Comparison of ENCODE assay signal across 14 cellular contexts in genomic region chr13:50170447-50171037, GRCh38.
DNase-seq lines count a peak whose midpoint lies in the region; ATAC-seq and TF ChIP-seq lines count a peak whose summit lies in the region.
"Had no signal": no experiment of that assay in that cellular context is flagged by ENCODE, and none has a peak within 500 bp of the region (broad histone marks: within the 10 kb centered on the region; RNA-seq: fewer than 3 reads in every experiment).

No MANE protein-coding gene starts in this region.

- H3K4me3 ChIP-seq in ascending aorta (no peak overlapping the region), aorta (ENCODE audit: low read length in 2 of 2) (no peak overlapping the region)
- H3K4me3 ChIP-seq: SJSA1, spleen had no signal

- no peaks in the 10 kb centered on the region for H3K9me3 Mint-ChIP-seq in HFFc6
- H3K9me3 Mint-ChIP-seq: CD8-positive, alpha-beta T cell had no signal

- no peaks in the 10 kb centered on the region for H3K36me3 Mint-ChIP-seq in HFFc6 (ENCODE audit: low read depth)
- H3K36me3 Mint-ChIP-seq: CD8-positive, alpha-beta T cell had no signal

- H3K4me1 Mint-ChIP-seq in HFFc6 (ENCODE audit: low read depth), result no peaks in the 10 kb centered on the region

- no peak overlapping the region for H3K27ac Mint-ChIP-seq in HFFc6
- H3K27ac Mint-ChIP-seq: CD8-positive, alpha-beta T cell had no signal

- DNase-seq in A172 (ENCODE audit: low spot score), result peak; percentile 11
- no peak for DNase-seq in HFFc6
- no peak for DNase-seq in ascending aorta (ENCODE audit: low spot score in 2 of 2)
- no peak for DNase-seq in left lobe of liver (ENCODE audit: low spot score)
- DNase-seq in stimulated activated naive CD4-positive, alpha-beta T cell treated with Interleukin-2 at 50 U/mL for 16 hours (lab: John Stamatoyannopoulos, UW), result no peak
- DNase-seq in aorta, result no peak
- DNase-seq: activated CD4-positive, alpha-beta T cell treated with anti-CD3 and anti-CD28 coated beads, Interleukin-2, amount 50 U/mL, for 1 hour; CD8-positive, alpha-beta T cell; midbrain; NCI-H187; spleen had no signal

- TF ChIP-seq CTCF in HFFc6 (IDR thresholded peaks at IDR 0.05), result peak; percentile 61
- peak; percentile 29 to 50 (median 35) for TF ChIP-seq CTCF in ascending aorta (IDR thresholded peaks at IDR 0.05)

- H3K9me3 ChIP-seq in ascending aorta (no peaks in the 10 kb centered on the region), aorta (ENCODE audit: control insufficient read depth, low read length) (no peaks in the 10 kb centered on the region)
- H3K9me3 ChIP-seq: SJSA1, spleen had no signal

- peaks cover 17% of the 10 kb centered on the region for H3K27me3 Mint-ChIP-seq in HFFc6 (ENCODE audit: insufficient read depth)

- H3K27me3 ChIP-seq in ascending aorta (no peaks in the 10 kb centered on the region), aorta (ENCODE audit: control insufficient read depth in 1 of 2, insufficient read depth in 2 of 2, low read length in 1 of 2) (no peaks in the 10 kb centered on the region)
- H3K27me3 ChIP-seq: SJSA1, spleen had no signal

- intact Hi-C loops in ascending aorta (cut with DNase I) (loop anchor here (5.0 kb wide), 1 partner anchor 362 kb away; no protein-coding TSS in a partner anchor), aorta (cut with DNase I) (loop anchor here (5.0 to 10.0 kb wide), 2 partner anchors 362 to 624 kb away; no protein-coding TSS in a partner anchor)

- no peaks in the 10 kb centered on the region for H3K36me3 ChIP-seq in ascending aorta
- no peaks in the 10 kb centered on the region for H3K36me3 ChIP-seq in aorta (ENCODE audit: control insufficient read depth in 1 of 2, insufficient read depth in 2 of 2, low read length in 1 of 2)
- H3K36me3 ChIP-seq: SJSA1, spleen had no signal

- no peaks in the 10 kb centered on the region for H3K4me1 ChIP-seq in ascending aorta
- H3K4me1 ChIP-seq in aorta (ENCODE audit: control insufficient read depth in 1 of 2, insufficient read depth in 2 of 2, low read length in 2 of 2), result no peaks in the 10 kb centered on the region
- H3K4me1 ChIP-seq: SJSA1, spleen had no signal

- peak; percentile 54 for ATAC-seq in left lobe of liver
- no peak for ATAC-seq in GM21447 (IDR thresholded peaks at IDR 0.05; ENCODE audit: unreplicated experiment)
- ATAC-seq in HG02852 (IDR thresholded peaks at IDR 0.05; ENCODE audit: unreplicated experiment), result no peak
- ATAC-seq in aorta (ENCODE audit: low FRiP score), result no peak
- ATAC-seq: CD8-positive, alpha-beta T cell had no signal

- 20 to 27% methylated on average over 2 of the region's 2 CpGs for WGBS in aorta, 2 donors

- no peak overlapping the region for H3K27ac ChIP-seq in ascending aorta
- no peak overlapping the region for H3K27ac ChIP-seq in aorta (ENCODE audit: low read depth in 1 of 2, low read length in 2 of 2)
- H3K27ac ChIP-seq: SJSA1, spleen had no signal

- H3K4me3 Mint-ChIP-seq in HFFc6, result no peak overlapping the region
- H3K4me3 Mint-ChIP-seq: CD8-positive, alpha-beta T cell had no signal
